Comparison of ENCODE assay signal across 1 cellular context in the genomic region with DNA sequence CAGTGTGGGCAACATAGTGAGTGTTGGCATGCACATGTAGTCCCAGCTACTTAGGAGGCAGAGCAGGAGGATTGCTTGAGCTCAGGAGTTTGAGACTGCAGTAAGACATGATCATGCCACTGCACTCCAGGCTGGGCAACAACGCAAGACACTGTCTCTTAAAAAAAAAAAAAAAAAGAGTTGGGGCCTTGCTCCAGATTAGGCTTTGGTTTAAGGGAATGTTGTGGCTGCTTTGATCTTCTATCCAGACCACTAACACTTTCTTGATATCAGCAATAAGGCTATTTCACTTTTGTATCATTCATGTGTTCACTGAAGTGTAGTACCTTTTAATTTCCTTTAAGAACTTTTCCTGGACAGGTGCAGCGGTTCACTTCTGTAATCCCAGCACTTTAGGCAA.
TF ChIP-seq lines count a peak whose summit lies in the region.

No MANE protein-coding gene starts in this region.

TF ChIP-seq in HepG2, 621 proteins besides CTCF, POLR2A, EP300 and RAD21:
- TF ChIP-seq ELF4 (CRISPR knock-in tag; IDR thresholded peaks at IDR 0.05; ENCODE audit: borderline replicate concordance), result no peak
- TF ChIP-seq, protein P1, sequence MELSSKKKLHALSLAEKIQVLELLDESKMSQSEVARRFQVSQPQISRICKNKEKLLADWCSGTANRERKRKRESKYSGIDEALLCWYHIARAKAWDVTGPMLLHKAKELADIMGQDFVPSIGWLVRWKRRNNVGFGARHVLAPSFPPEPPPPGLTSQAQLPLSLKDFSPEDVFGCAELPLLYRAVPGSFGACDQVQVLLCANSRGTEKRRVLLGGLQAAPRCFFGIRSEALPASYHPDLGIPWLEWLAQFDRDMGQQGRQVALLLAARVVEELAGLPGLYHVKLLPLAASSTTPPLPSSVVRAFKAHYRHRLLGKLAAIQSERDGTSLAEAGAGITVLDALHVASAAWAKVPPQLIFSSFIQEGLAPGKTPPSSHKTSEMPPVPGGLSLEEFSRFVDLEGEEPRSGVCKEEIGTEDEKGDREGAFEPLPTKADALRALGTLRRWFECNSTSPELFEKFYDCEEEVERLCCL (CRISPR knock-in tag; IDR thresholded peaks at IDR 0.05; ENCODE audit: borderline replicate concordance), result no peak
- 0 out of 2 replicates have a peak, but pooled peaks have one; percentile 9 for TF ChIP-seq TOPORS (CRISPR knock-in tag; IDR thresholded peaks at IDR 0.05)
- no peak for TF ChIP-seq ZNF160 (CRISPR knock-in tag; IDR thresholded peaks at IDR 0.05)
- 0 out of 2 replicates have a peak, but pooled peaks have one; percentile 32 for TF ChIP-seq BORCS8-MEF2B (CRISPR knock-in tag; IDR thresholded peaks at IDR 0.05)
- 0 out of 2 replicates have a peak, but pooled peaks have one; percentile 23 for TF ChIP-seq ARID2 (CRISPR knock-in tag; IDR thresholded peaks at IDR 0.05; ENCODE audit: borderline replicate concordance)
- TF ChIP-seq, protein P2, sequence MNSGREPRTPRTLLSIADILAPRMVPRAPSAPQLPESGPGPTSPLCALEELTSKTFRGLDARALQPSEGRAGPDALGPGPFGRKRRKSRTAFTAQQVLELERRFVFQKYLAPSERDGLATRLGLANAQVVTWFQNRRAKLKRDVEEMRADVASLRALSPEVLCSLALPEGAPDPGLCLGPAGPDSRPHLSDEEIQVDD (CRISPR knock-in tag; IDR thresholded peaks at IDR 0.05; ENCODE audit: borderline replicate concordance), result peak; percentile 9; the same call in 1 of the 2 replicates
- 0 out of 2 replicates have a peak, but pooled peaks have one; percentile 26 for TF ChIP-seq MEF2D (CRISPR knock-in tag; IDR thresholded peaks at IDR 0.05)
- TF ChIP-seq, protein P3, sequence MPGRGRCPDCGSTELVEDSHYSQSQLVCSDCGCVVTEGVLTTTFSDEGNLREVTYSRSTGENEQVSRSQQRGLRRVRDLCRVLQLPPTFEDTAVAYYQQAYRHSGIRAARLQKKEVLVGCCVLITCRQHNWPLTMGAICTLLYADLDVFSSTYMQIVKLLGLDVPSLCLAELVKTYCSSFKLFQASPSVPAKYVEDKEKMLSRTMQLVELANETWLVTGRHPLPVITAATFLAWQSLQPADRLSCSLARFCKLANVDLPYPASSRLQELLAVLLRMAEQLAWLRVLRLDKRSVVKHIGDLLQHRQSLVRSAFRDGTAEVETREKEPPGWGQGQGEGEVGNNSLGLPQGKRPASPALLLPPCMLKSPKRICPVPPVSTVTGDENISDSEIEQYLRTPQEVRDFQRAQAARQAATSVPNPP (CRISPR knock-in tag; IDR thresholded peaks at IDR 0.05), result 0 out of 2 replicates have a peak, but pooled peaks have one; percentile 21
- TF ChIP-seq SMYD3 (CRISPR knock-in tag; IDR thresholded peaks at IDR 0.05), result 0 out of 2 replicates have a peak, but pooled peaks have one; percentile 18
- TF ChIP-seq, protein P4, sequence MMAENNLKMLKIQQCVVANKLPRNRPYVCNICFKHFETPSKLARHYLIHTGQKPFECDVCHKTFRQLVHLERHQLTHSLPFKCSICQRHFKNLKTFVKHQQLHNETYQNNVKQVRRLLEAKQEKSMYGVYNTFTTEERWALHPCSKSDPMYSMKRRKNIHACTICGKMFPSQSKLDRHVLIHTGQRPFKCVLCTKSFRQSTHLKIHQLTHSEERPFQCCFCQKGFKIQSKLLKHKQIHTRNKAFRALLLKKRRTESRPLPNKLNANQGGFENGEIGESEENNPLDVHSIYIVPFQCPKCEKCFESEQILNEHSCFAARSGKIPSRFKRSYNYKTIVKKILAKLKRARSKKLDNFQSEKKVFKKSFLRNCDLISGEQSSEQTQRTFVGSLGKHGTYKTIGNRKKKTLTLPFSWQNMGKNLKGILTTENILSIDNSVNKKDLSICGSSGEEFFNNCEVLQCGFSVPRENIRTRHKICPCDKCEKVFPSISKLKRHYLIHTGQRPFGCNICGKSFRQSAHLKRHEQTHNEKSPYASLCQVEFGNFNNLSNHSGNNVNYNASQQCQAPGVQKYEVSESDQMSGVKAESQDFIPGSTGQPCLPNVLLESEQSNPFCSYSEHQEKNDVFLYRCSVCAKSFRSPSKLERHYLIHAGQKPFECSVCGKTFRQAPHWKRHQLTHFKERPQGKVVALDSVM (CRISPR knock-in tag; IDR thresholded peaks at IDR 0.05), result peak; percentile 32; the same call in 1 of the 2 replicates
- TF ChIP-seq, protein P5, sequence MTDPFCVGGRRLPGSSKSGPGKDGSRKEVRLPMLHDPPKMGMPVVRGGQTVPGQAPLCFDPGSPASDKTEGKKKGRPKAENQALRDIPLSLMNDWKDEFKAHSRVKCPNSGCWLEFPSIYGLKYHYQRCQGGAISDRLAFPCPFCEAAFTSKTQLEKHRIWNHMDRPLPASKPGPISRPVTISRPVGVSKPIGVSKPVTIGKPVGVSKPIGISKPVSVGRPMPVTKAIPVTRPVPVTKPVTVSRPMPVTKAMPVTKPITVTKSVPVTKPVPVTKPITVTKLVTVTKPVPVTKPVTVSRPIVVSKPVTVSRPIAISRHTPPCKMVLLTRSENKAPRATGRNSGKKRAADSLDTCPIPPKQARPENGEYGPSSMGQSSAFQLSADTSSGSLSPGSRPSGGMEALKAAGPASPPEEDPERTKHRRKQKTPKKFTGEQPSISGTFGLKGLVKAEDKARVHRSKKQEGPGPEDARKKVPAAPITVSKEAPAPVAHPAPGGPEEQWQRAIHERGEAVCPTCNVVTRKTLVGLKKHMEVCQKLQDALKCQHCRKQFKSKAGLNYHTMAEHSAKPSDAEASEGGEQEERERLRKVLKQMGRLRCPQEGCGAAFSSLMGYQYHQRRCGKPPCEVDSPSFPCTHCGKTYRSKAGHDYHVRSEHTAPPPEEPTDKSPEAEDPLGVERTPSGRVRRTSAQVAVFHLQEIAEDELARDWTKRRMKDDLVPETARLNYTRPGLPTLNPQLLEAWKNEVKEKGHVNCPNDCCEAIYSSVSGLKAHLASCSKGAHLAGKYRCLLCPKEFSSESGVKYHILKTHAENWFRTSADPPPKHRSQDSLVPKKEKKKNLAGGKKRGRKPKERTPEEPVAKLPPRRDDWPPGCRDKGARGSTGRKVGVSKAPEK (CRISPR knock-in tag; IDR thresholded peaks at IDR 0.05; ENCODE audit: borderline replicate concordance), result peak; percentile 68; the same call in 1 of the 2 replicates
